In genomic region chr19:12983561-12984142, GRCh38 we compare ENCODE assay signal across 8 cellular contexts. TPM values are rescaled to one million over a fixed set of nuclear protein-coding genes. Genes with fewer than 3 reads are reported as not detected.
DNase-seq lines count a peak whose midpoint lies in the region; ATAC-seq and TF ChIP-seq lines count a peak whose summit lies in the region.

No MANE protein-coding gene starts in this region.

- no peaks in the 10 kb centered on the region for H3K9me2 ChIP-seq in SU-DHL-6 (replicated peaks; ENCODE audit: insufficient read depth, low read length)

- peak; percentile 91 for DNase-seq in GM10266 (ENCODE audit: extremely low spot score)
- DNase-seq in LNCaP clone FGC (ENCODE audit: low read depth), result no peak
- DNase-seq in activated naive CD8-positive, alpha-beta T cell treated with anti-CD3 and anti-CD28 coated beads, Interleukin-2, amount 50 U/mL, for 16 hours (ENCODE audit: low read depth, low spot score), result peak; percentile 55
- peak; percentile 84 for DNase-seq in left cardiac atrium
- DNase-seq in putamen (ENCODE audit: low spot score), result peak; percentile 85
- peak; percentile 78 for DNase-seq in ureter (ENCODE audit: low spot score)

- no peaks in the 10 kb centered on the region for H3K9me3 ChIP-seq in SU-DHL-6 (ENCODE audit: insufficient read depth, low read length)

- TF ChIP-seq CTCF in GM10266 (IDR thresholded peaks at IDR 0.05; ENCODE audit: control insufficient read depth, insufficient read depth, low read depth, missing control alignments), result peak; percentile 96
- TF ChIP-seq CTCF in LNCaP clone FGC (IDR thresholded peaks at IDR 0.05; ENCODE audit: control insufficient read depth, extremely low read depth, insufficient read depth), result peak; percentile 98
- TF ChIP-seq CTCF in SU-DHL-6 (IDR thresholded peaks at IDR 0.05; ENCODE audit: insufficient read depth, low read length, poor library complexity, severe bottlenecking), result peak; percentile 60

- peak overlapping the region; percentile 48 for H3K4me3 ChIP-seq in LNCaP clone FGC (ENCODE audit: low read depth, low read length)
- no peak overlapping the region for H3K4me3 ChIP-seq in SU-DHL-6 (ENCODE audit: insufficient read depth, low read length, poor library complexity, severe bottlenecking)

- H3K27ac ChIP-seq in SU-DHL-6 (ENCODE audit: low read depth, low read length), result no peak overlapping the region

- no peaks in the 10 kb centered on the region for H3K27me3 ChIP-seq in SU-DHL-6 (ENCODE audit: low read length)

- no peaks in the 10 kb centered on the region for H3F3A ChIP-seq in SU-DHL-6 (ENCODE audit: insufficient read depth)

- peak overlapping the region; percentile 36 for H3K4me2 ChIP-seq in SU-DHL-6 (ENCODE audit: low read depth, low read length, poor library complexity, severe bottlenecking)

- no peaks in the 10 kb centered on the region for H3K36me3 ChIP-seq in SU-DHL-6 (ENCODE audit: low read length)

- no peaks in the 10 kb centered on the region for H4K20me1 ChIP-seq in SU-DHL-6 (ENCODE audit: low read depth, low read length)

- H2AFZ ChIP-seq in SU-DHL-6 (ENCODE audit: low read depth, low read length, severe bottlenecking), result no peak overlapping the region

- intact Hi-C loops in left cardiac atrium (cut with DNase I), result no loop called here

- H3K9ac ChIP-seq in SU-DHL-6 (ENCODE audit: low read length), result no peak overlapping the region

- ATAC-seq in left cardiac atrium (peak; percentile 87 to 90), HG02938 (IDR thresholded peaks at IDR 0.05; ENCODE audit: unreplicated experiment) (no peak)

- H3K79me2 ChIP-seq in SU-DHL-6 (ENCODE audit: insufficient read depth, low read length), result no peaks in the 10 kb centered on the region

RNA-seq across cellular contexts. Expression of gene NFIX, which starts 11.6 kb away (rescaled TPM):
- 100 to 1,000 TPM; 117 to 133 TPM for total RNA-seq in left cardiac atrium
- total RNA-seq in ureter, result 91.7 TPM

RNA-seq across cellular contexts. Expression of gene DAND5, which starts 14.3 kb away (rescaled TPM):
- total RNA-seq in left cardiac atrium (1 to 10 TPM; 5.2 to 7.0 TPM), ureter (not detected)

RNA-seq across cellular contexts. Expression of gene GADD45GIP1, which starts 26.6 kb away (rescaled TPM):
- 10 to 100 TPM; 25.5 to 28.1 TPM for total RNA-seq in left cardiac atrium
- total RNA-seq in ureter, result 12.4 TPM

RNA-seq across cellular contexts. Expression of gene RAD23A, which starts 38.0 kb away (rescaled TPM):
- total RNA-seq in left cardiac atrium (100 to 1,000 TPM; 113 to 131 TPM), ureter (96.5 TPM)

RNA-seq across cellular contexts. Expression of gene CALR, which starts 45.2 kb away (rescaled TPM):
- total RNA-seq in left cardiac atrium, result 100 to 1,000 TPM; 627 to 707 TPM
- 643 TPM for total RNA-seq in ureter
